In the genomic region with DNA sequence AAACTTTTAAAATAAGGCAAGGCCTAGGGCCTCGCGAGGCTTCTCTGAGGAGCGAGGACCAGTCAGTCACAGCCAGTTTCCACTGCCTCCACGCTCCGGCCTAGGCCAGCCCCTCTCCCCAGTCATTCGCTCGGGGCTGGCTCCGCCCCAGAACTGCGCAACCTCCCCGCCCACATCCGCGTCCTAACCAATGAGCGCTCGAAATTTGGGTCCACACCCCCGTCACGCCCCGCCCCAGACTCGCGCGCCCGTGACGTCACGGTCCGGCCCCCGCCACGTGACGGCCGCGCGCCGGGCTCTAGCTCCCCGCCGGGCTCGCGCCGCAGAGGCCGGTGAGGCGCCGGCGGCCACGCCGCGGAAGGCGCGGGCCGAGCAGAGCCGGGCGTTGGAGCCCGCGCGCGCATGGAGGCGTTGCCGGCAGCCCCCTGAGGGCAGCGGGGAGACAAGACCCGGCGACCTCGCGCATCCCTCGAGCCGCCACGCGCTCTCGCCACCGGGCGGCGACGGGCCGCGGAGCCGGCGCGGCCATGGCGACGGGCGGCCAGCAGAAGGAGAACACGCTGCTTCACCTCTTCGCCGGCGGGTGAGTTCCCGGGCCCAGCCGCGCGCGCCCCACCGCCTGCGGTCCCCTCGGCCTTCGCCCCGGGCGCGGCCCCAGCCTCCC, we compare ENCODE assay signal across 8 cellular contexts. TPM values are rescaled to one million over a fixed set of nuclear protein-coding genes. Genes with fewer than 3 reads are reported as not detected.
DNase-seq lines count a peak whose midpoint lies in the region; ATAC-seq, FAIRE-seq and TF ChIP-seq lines count a peak whose summit lies in the region.

SLC25A33 (plus strand) TSS at position 301 of the 664 bp plus-strand sequence; CDS start at position 528, 227 bp downstream.

- WGBS in psoas muscle, 3 donors = 2 to 4% (median 2%) methylated on average over 37 to 92 of the region's 92 CpGs

- H3K36me3 Mint-ChIP-seq in T-helper 17 cell (ENCODE audit: low read depth) = no peaks in the 10 kb centered on the region

- H3K4me1 ChIP-seq in right atrium auricular region (peaks cover 0 to 26% of the 10 kb centered on the region in 2 donors), psoas muscle (peaks cover 24% of the 10 kb centered on the region)

- FAIRE-seq in urothelium cell line (lab: Jason Lieb, UNC) = peak; percentile 98

- ATAC-seq in GM18498 (IDR thresholded peaks at IDR 0.05; ENCODE audit: unreplicated experiment) (peak; percentile 94), HG02885 (IDR thresholded peaks at IDR 0.05; ENCODE audit: poor library complexity, unreplicated experiment) (peak; percentile 89), T-helper 17 cell (peak; percentile 99), psoas muscle (peak; percentile 94 to 99 (median 98))

- no peak for TF ChIP-seq CTCF in right atrium auricular region (IDR thresholded peaks at IDR 0.05)
- peak; percentile 16 for TF ChIP-seq CTCF in psoas muscle (IDR thresholded peaks at IDR 0.05)

- DNase-seq in NCI-H1694 (lab: John Stamatoyannopoulos, UW) (peak; percentile 84), T-helper 17 cell (peak; percentile 93 to 96 (median 95)), right atrium auricular region (ENCODE audit: low spot score) (peak; percentile 98), psoas muscle (peak; percentile 97 to 99), urothelium cell line (ENCODE audit: low spot score) (peak; percentile 97)

- H3K27me3 Mint-ChIP-seq in T-helper 17 cell = no peaks in the 10 kb centered on the region

- peaks cover 12% of the 10 kb centered on the region for H3K4me1 Mint-ChIP-seq in T-helper 17 cell

- H3K27me3 ChIP-seq in right atrium auricular region (no peaks in the 10 kb centered on the region), psoas muscle (ENCODE audit: insufficient read depth in 3 of 3, low read length in 2 of 3) (no peaks in the 10 kb centered on the region)

- H3K27ac Mint-ChIP-seq in T-helper 17 cell = peak within 1 kb of the TSS; percentile 24

- H3K4me3 ChIP-seq in right atrium auricular region = peak within 1 kb of the TSS; percentile 51 to 92
- H3K4me3 ChIP-seq in psoas muscle = peak within 1 kb of the TSS; percentile 80

- H3K9me3 ChIP-seq in T-helper 17 cell (ENCODE audit: control insufficient read depth, low read length, poor library complexity, severe bottlenecking) (no peaks in the 10 kb centered on the region), right atrium auricular region (no peaks in the 10 kb centered on the region), psoas muscle (no peaks in the 10 kb centered on the region)

- H3K27ac ChIP-seq in angular gyrus (ENCODE audit: low read depth, low read length) (peak within 1 kb of the TSS; percentile 79), right atrium auricular region (peak within 1 kb of the TSS; percentile 88 to 95), psoas muscle (peak within 1 kb of the TSS; percentile 87)

- H3K4me3 Mint-ChIP-seq in T-helper 17 cell = peak within 1 kb of the TSS; percentile 90

- no peaks in the 10 kb centered on the region for H3K36me3 ChIP-seq in right atrium auricular region
- H3K36me3 ChIP-seq in psoas muscle (ENCODE audit: insufficient read depth in 1 of 2, low read depth in 1 of 2) = no peaks in the 10 kb centered on the region

- intact Hi-C loops in psoas muscle (cut with DNase I) = no loop called here

RNA-seq across cellular contexts. Expression of gene SLC25A33, which starts in this region (rescaled TPM):
- total RNA-seq in T-helper 17 cell (1 to 10 TPM; 3.7 to 4.9 TPM), right atrium auricular region (10 to 100 TPM; 10.9 to 16.4 TPM), psoas muscle (10 to 100 TPM in 1 of 4 donors, 1 to 10 TPM in 3; 1.7 to 26.8 (median 6.1) TPM)
- polyA plus RNA-seq in psoas muscle = 10 to 100 TPM in 1 of 3 donors, 1 to 10 TPM in 2; 2.5 to 10.5 (median 9.2) TPM

Comparison
In these comparisons a context has a peak if more than half of its experiments do, and no peak if none do; other contexts are left out.
1. Peak in every context shown above with its lines: DNase-seq, ATAC-seq, H3K4me3 ChIP-seq and H3K27ac ChIP-seq.